In the genomic region with DNA sequence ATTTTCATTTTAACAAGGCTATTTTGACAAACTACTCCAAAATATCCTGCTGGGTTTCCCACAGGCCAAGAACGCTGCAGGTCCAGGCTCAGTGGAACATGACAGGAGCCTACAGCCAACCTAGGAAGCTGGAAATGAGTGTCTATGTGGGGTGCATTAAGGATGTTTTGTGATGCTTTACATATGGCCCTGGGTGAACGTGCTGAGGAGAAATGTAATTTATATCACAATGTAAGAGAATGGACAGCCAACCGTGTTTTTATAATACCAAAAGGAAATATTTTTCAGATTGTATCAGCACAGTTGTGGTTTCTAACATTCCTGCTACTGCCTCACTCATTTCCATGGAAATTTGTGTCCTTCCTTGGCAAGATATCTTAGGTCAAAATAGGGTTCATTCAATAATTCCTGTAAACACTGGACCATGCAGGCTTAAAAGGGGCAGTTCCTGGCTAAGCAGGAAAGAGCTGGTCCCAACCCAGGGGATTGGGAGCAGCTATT, we compare ENCODE assay signal across 14 cellular contexts. TPM values are rescaled to one million over a fixed set of nuclear protein-coding genes. Genes with fewer than 3 reads are reported as not detected.
DNase-seq lines count a peak whose midpoint lies in the region; ATAC-seq, FAIRE-seq and TF ChIP-seq lines count a peak whose summit lies in the region.
"Had no signal": no experiment of that assay in that cellular context is flagged by ENCODE, and none has a peak within 500 bp of the region (broad histone marks: within the 10 kb centered on the region; RNA-seq: fewer than 3 reads in every experiment).

No MANE protein-coding gene starts in this region.

- H3K36me3 ChIP-seq in astrocyte (ENCODE audit: insufficient read depth, low read length) (no peaks in the 10 kb centered on the region), mucosa of descending colon (ENCODE audit: low read depth) (no peaks in the 10 kb centered on the region)

- peaks cover 1% of the 10 kb centered on the region for H3K36me3 Mint-ChIP-seq in astrocyte (ENCODE audit: low read depth, unreplicated experiment)

- H3K9me3 Mint-ChIP-seq in astrocyte (ENCODE audit: unreplicated experiment) = no peaks in the 10 kb centered on the region

- intact Hi-C loops in sciatic nerve (cut with DNase I) = no loop called here
- intact Hi-C loops in mucosa of descending colon (cut with DNase I, micrococcal nuclease) = no loop called here

- H3K27me3 ChIP-seq in astrocyte (ENCODE audit: insufficient read depth, low read length) = no peaks in the 10 kb centered on the region

- peak; percentile 52 for DNase-seq in AG20443 (ENCODE audit: low spot score)
- DNase-seq in astrocyte (ENCODE audit: low read depth) = peak; percentile 89
- DNase-seq in glomerular visceral epithelial cell (ENCODE audit: extremely low spot score) = peak; percentile 82
- no peak for DNase-seq in sciatic nerve (ENCODE audit: low spot score)
- DNase-seq in epidermal melanocyte (ENCODE audit: insufficient read length, low spot score) = no peak
- no peak for DNase-seq in RPMI8226
- no peak for DNase-seq in mucosa of descending colon
- DNase-seq in GM19240 (ENCODE audit: insufficient read length, low spot score) = no peak
- DNase-seq: activated CD8-positive, alpha-beta T cell treated with anti-CD3 and anti-CD28 coated beads, Interleukin-2, amount 10 ng/mL, durations not matched to agents 7 days and 5 days; CD4-positive, CD25-positive, alpha-beta regulatory T cell; cerebellar nuclear complex; left colon; NCI-H146; stimulated activated CD4-positive, alpha-beta T cell treated with anti-CD3 and anti-CD28 coated beads, Interleukin-2, amount 100 ng/mL, for 24 hours had no signal

- peaks cover 57% of the 10 kb centered on the region for H3K4me1 Mint-ChIP-seq in astrocyte (ENCODE audit: low read depth, unreplicated experiment)

- H3K9ac ChIP-seq in astrocyte (ENCODE audit: low read length) = peak overlapping the region; percentile 77

- H3K27ac Mint-ChIP-seq in astrocyte (ENCODE audit: unreplicated experiment) = peak overlapping the region; percentile 98
- H3K27ac Mint-ChIP-seq: activated CD8-positive, alpha-beta T cell treated with anti-CD3 and anti-CD28 coated beads, Interleukin-2, amount 10 ng/mL, durations not matched to agents 7 days and 5 days; CD4-positive, CD25-positive, alpha-beta regulatory T cell had no signal

- ATAC-seq in sciatic nerve = peak; percentile 94
- no peak for ATAC-seq in mucosa of descending colon
- ATAC-seq: activated CD8-positive, alpha-beta T cell treated with anti-CD3 and anti-CD28 coated beads, Interleukin-2, amount 10 ng/mL, durations not matched to agents 7 days and 5 days; left colon had no signal

- H3K4me3 Mint-ChIP-seq in astrocyte (ENCODE audit: unreplicated experiment) = no peak overlapping the region
- H3K4me3 Mint-ChIP-seq: activated CD8-positive, alpha-beta T cell treated with anti-CD3 and anti-CD28 coated beads, Interleukin-2, amount 10 ng/mL, durations not matched to agents 7 days and 5 days had no signal

- H3K9me3 ChIP-seq in astrocyte (ENCODE audit: insufficient read depth, low read depth, low read length) (no peaks in the 10 kb centered on the region), mucosa of descending colon (no peaks in the 10 kb centered on the region)

- H4K20me1 ChIP-seq in astrocyte (ENCODE audit: insufficient read depth, low read length) = no peaks in the 10 kb centered on the region

- H3K4me1 ChIP-seq in astrocyte (ENCODE audit: insufficient read depth, low read length) (peaks cover 48% of the 10 kb centered on the region), mucosa of descending colon (ENCODE audit: low read depth) (no peaks in the 10 kb centered on the region)

- peak; percentile 98 for FAIRE-seq in astrocyte (lab: Jason Lieb, UNC)

- no peaks in the 10 kb centered on the region for H3K79me2 ChIP-seq in astrocyte (ENCODE audit: insufficient read depth, low read length)

- H3K4me3 ChIP-seq in astrocyte (ENCODE audit: insufficient read depth, low read depth, low read length) (peak overlapping the region; percentile 40), mucosa of descending colon (no peak overlapping the region)

- H2AFZ ChIP-seq in astrocyte (ENCODE audit: low read depth, low read length) = no peak overlapping the region

- peak overlapping the region; percentile 91 for H3K27ac ChIP-seq in astrocyte (ENCODE audit: low read depth, low read length)

- no peak for TF ChIP-seq CTCF in astrocyte (IDR thresholded peaks at IDR 0.05; ENCODE audit: insufficient read depth, low read depth, low read length)
- no peak for TF ChIP-seq CTCF in mucosa of descending colon (IDR thresholded peaks at IDR 0.05)

- no peaks in the 10 kb centered on the region for H3K27me3 Mint-ChIP-seq in astrocyte (ENCODE audit: low read depth, unreplicated experiment)
- H3K27me3 Mint-ChIP-seq: CD4-positive, CD25-positive, alpha-beta regulatory T cell had no signal

- H3K4me2 ChIP-seq in astrocyte (ENCODE audit: low read length) = peak overlapping the region; percentile 82

RNA-seq across cellular contexts. Expression of a gene that starts 51.5 kb away (rescaled TPM):
- 7.7 and 14.4 TPM in 2 replicates for total RNA-seq in astrocyte
- 5.5 TPM for total RNA-seq in sciatic nerve
- 10 to 100 TPM in 1 of 3 donors, 1 to 10 TPM in 2; 3.2 to 23.8 (median 3.2) TPM for total RNA-seq in mucosa of descending colon

Comparison
In these comparisons a context has a peak if more than half of its experiments do, and no peak if none do; other contexts are left out.
1. DNase-seq: peak in AG20443 (single experiment), astrocyte (single experiment) and glomerular visceral epithelial cell (single experiment); none in sciatic nerve (single experiment), epidermal melanocyte (single experiment), RPMI8226 (single experiment), mucosa of descending colon (0 of 3) and GM19240 (single experiment).